ENCODE assay signal across 8 cellular contexts in the genomic region with DNA sequence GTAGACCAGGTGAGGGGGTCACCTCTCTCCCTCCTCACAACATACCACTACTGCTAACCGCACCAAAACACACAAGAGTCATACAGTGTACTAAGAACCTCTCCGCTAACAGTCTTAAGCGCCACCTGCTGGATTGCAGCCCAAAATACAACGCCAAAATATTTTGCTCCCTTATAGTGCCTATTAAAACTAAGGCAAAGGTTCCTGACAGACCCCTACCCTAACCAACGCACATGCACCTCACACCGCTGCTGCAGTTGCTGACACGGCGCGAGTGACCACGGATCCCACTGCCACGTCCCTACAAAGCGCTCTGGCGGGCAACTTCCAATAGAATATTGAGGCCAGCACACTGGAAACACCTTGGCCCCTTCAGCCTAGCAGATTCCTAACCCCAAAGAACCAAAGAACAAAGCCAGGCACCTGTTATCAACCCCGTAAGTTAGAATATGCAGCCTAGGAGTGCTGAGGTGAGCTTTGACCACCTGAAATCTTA.
DNase-seq lines count a peak whose midpoint lies in the region; ATAC-seq and TF ChIP-seq lines count a peak whose summit lies in the region.

No MANE protein-coding gene starts in this region.

- peak; percentile 36 for DNase-seq in stimulated activated CD4-positive, alpha-beta T cell treated with anti-CD3 and anti-CD28 coated beads, Interleukin-15, amount 100 ng/mL, for 24 hours
- DNase-seq in stimulated activated CD4-positive, alpha-beta T cell treated with anti-CD3 and anti-CD28 coated beads, Interleukin-4, amount 100 ng/mL, for 1 hour = no peak
- DNase-seq in HL-60 (ENCODE audit: low read depth in 1 of 2, low spot score in 1 of 2) (peak; percentile 12 to 53), SK-N-DZ (ENCODE audit: low spot score) (peak; percentile 37), fibroblast of villous mesenchyme (ENCODE audit: low read depth) (peak; percentile 25), G401 (ENCODE audit: low spot score) (no peak)
- peak; percentile 41 for DNase-seq in stimulated activated CD8-positive, alpha-beta memory T cell treated with anti-CD3 and anti-CD28 coated beads, Interleukin-4, amount 100 ng/mL, for 48 hours

- H3K4me3 ChIP-seq in HL-60 (replicated peaks; ENCODE audit: insufficient read depth, low read length) (no peak overlapping the region), fibroblast of villous mesenchyme (ENCODE audit: low read depth, low read length) (no peak overlapping the region)

- TF ChIP-seq CTCF in HL-60 (IDR thresholded peaks at IDR 0.05; ENCODE audit: insufficient read depth, low read length) (peak; percentile 65), fibroblast of villous mesenchyme (IDR thresholded peaks at IDR 0.05; ENCODE audit: insufficient read depth, low read depth, low read length) (peak; percentile 60)

- ATAC-seq in GM21717 (IDR thresholded peaks at IDR 0.05; ENCODE audit: unreplicated experiment) = peak; percentile 98

- in situ Hi-C loops in G401 (cut with HindIII; ENCODE audit: low sequenced_read_pairs) = no loop called here

- H3K27me3 ChIP-seq in HL-60 (ENCODE audit: insufficient read depth, poor library complexity, severe bottlenecking) = no peaks in the 10 kb centered on the region

- no peak overlapping the region for H3K27ac ChIP-seq in HL-60 (replicated peaks)

Comparison
In these comparisons a context has a peak if more than half of its experiments do, and no peak if none do; other contexts are left out.
1. DNase-seq: peak in stimulated activated CD4-positive, alpha-beta T cell treated with anti-CD3 and anti-CD28 coated beads, Interleukin-15, amount 100 ng/mL, for 24 hours (single experiment), HL-60 (2 of 2), SK-N-DZ (single experiment), fibroblast of villous mesenchyme (single experiment) and stimulated activated CD8-positive, alpha-beta memory T cell treated with anti-CD3 and anti-CD28 coated beads, Interleukin-4, amount 100 ng/mL, for 48 hours (single experiment); none in stimulated activated CD4-positive, alpha-beta T cell treated with anti-CD3 and anti-CD28 coated beads, Interleukin-4, amount 100 ng/mL, for 1 hour (single experiment) and G401 (single experiment).